ENCODE assay signal across 8 cellular contexts in the genomic region with DNA sequence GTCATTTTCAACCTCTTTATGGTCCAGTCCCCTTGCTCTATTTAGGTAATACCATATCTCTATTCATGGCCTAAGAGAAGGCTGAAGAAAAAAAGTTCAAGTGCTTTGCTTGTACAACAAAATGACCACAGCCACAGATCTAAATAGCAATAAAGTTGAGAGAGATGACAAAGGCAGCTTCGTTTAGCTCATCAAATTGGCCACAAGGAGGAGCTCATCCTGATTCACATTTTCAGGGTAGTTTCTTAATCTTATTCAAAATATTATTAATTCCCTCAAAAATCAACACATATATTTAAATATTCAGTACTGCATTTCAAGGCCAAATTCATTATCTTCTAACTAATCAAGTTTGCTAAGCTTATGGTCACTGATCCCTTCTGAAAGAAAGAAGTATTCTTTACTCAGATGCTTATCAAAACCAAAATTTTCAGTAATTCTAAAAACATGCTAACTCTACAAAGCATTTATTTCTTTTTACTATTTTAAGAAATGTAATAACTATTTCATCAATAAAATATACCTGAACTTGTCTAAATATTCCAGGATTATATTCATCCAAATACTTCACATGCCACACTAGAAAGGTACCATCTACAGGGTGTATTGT.
DNase-seq lines count a peak whose midpoint lies in the region; ATAC-seq, FAIRE-seq and TF ChIP-seq lines count a peak whose summit lies in the region.

No MANE protein-coding gene starts in this region.

- dilution Hi-C loops in keratinocyte (cut with MboI; ENCODE audit: extremely low pct_ligation_motif_present, low sequenced_read_pairs) = no loop called here

- no peaks in the 10 kb centered on the region for H3K9me2 ChIP-seq in GM23338 (ENCODE audit: insufficient read depth)

- no peaks in the 10 kb centered on the region for H3K4me1 Mint-ChIP-seq in GM23338

- no peak overlapping the region for H3K27ac ChIP-seq in GM23338 (ENCODE audit: low read depth)
- H3K27ac ChIP-seq in keratinocyte (ENCODE audit: control insufficient read depth, insufficient read depth, low read length) = no peak overlapping the region

- H3K4me2 ChIP-seq in GM23338 (no peak overlapping the region), keratinocyte (ENCODE audit: control insufficient read depth, extremely low read depth, insufficient read depth, low read depth, low read length) (no peak overlapping the region)

- FAIRE-seq in TTC549 (lab: Jason Lieb, UNC) = peak; percentile 54
- FAIRE-seq in keratinocyte (lab: Jason Lieb, UNC) = peak; percentile 26

- no peak overlapping the region for H3K27ac Mint-ChIP-seq in GM23338

- ATAC-seq in GM23338 = no peak
- no peak for ATAC-seq in GM18511 (IDR thresholded peaks at IDR 0.05; ENCODE audit: unreplicated experiment)
- no peak for ATAC-seq in GM21423 (IDR thresholded peaks at IDR 0.05; ENCODE audit: unreplicated experiment)

- TF ChIP-seq CTCF in GM23338 (conservative IDR thresholded peaks at IDR 0.05; ENCODE audit: low read depth in 2 of 2) = peak; percentile 62 to 78
- peak in 2 of 3 experiments; percentile 48 to 60 for TF ChIP-seq CTCF in keratinocyte (optimal IDR thresholded peaks at IDR 0.05 in 1 of 3, IDR thresholded peaks at IDR 0.05 in 1 of 3, conservative IDR thresholded peaks at IDR 0.05 in 1 of 3; ENCODE audit: extremely low read depth in 1 of 3, insufficient read depth in 2 of 3, low read length in 3 of 3)

- DNase-seq in AG08395 (ENCODE audit: low spot score) (peak; percentile 42), GM23338 (ENCODE audit: low spot score) (peak; percentile 36), keratinocyte (ENCODE audit: low read depth, low spot score) (no peak), GDM1 (lab: John Stamatoyannopoulos, UW) (no peak)
- no peak for DNase-seq in activated CD8-positive, alpha-beta memory T cell treated with anti-CD3 and anti-CD28 coated beads, Interleukin-2, amount 50 U/mL, for 4 hours

- H2AFZ ChIP-seq in GM23338 = no peak overlapping the region
- no peak overlapping the region for H2AFZ ChIP-seq in keratinocyte (ENCODE audit: control insufficient read depth, low read length)

- no peaks in the 10 kb centered on the region for H3K36me3 Mint-ChIP-seq in GM23338 (ENCODE audit: low read depth)

- H3K9me3 ChIP-seq in keratinocyte (ENCODE audit: control insufficient read depth, low read depth, low read length) = no peaks in the 10 kb centered on the region

- no peaks in the 10 kb centered on the region for H3K9me3 Mint-ChIP-seq in GM23338

- H3K9me1 ChIP-seq in keratinocyte (ENCODE audit: control insufficient read depth, extremely low read depth, insufficient read depth, low read length) = no peaks in the 10 kb centered on the region

- H3K9ac ChIP-seq in keratinocyte (ENCODE audit: control insufficient read depth, extremely low read depth, insufficient read depth, low read length) = no peak overlapping the region

- H3K27me3 ChIP-seq in GM23338 (ENCODE audit: insufficient read depth) = no peaks in the 10 kb centered on the region
- no peaks in the 10 kb centered on the region for H3K27me3 ChIP-seq in keratinocyte (ENCODE audit: control insufficient read depth, extremely low read depth, insufficient read depth, low read length)

- H3K4me3 ChIP-seq in GM23338 = no peak overlapping the region
- H3K4me3 ChIP-seq in keratinocyte (ENCODE audit: control insufficient read depth in 2 of 3, extremely low read depth in 1 of 3, insufficient read depth in 2 of 3, low read depth in 1 of 3, low read length in 3 of 3) = no peak overlapping the region

- H3K36me3 ChIP-seq in GM23338 (ENCODE audit: insufficient read depth) = no peaks in the 10 kb centered on the region
- no peaks in the 10 kb centered on the region for H3K36me3 ChIP-seq in keratinocyte (ENCODE audit: control insufficient read depth in 2 of 2, extremely low read depth in 1 of 2, insufficient read depth in 2 of 2, low read length in 2 of 2)

- H3K4me1 ChIP-seq in GM23338 (ENCODE audit: insufficient read depth) (no peaks in the 10 kb centered on the region), keratinocyte (ENCODE audit: control insufficient read depth, extremely low read depth, insufficient read depth, low read length) (no peaks in the 10 kb centered on the region)

- no peaks in the 10 kb centered on the region for H3F3A ChIP-seq in GM23338 (replicated peaks; ENCODE audit: low read depth)

- H3K27me3 Mint-ChIP-seq in GM23338 (ENCODE audit: insufficient read depth, low read depth, poor library complexity) = no peaks in the 10 kb centered on the region

- H3K79me2 ChIP-seq in GM23338 (replicated peaks; ENCODE audit: insufficient read depth) (no peaks in the 10 kb centered on the region), keratinocyte (ENCODE audit: control insufficient read depth, insufficient read depth, low read length) (no peaks in the 10 kb centered on the region)

- no peak overlapping the region for H3K4me3 Mint-ChIP-seq in GM23338

- no peaks in the 10 kb centered on the region for H4K20me1 ChIP-seq in GM23338 (replicated peaks; ENCODE audit: insufficient read depth)
- no peaks in the 10 kb centered on the region for H4K20me1 ChIP-seq in keratinocyte (ENCODE audit: control insufficient read depth, extremely low read depth, insufficient read depth, low read length)

TF ChIP-seq in GM23338, 12 proteins besides CTCF, POLR2A, EP300 and RAD21:
- TF ChIP-seq, protein P1, sequence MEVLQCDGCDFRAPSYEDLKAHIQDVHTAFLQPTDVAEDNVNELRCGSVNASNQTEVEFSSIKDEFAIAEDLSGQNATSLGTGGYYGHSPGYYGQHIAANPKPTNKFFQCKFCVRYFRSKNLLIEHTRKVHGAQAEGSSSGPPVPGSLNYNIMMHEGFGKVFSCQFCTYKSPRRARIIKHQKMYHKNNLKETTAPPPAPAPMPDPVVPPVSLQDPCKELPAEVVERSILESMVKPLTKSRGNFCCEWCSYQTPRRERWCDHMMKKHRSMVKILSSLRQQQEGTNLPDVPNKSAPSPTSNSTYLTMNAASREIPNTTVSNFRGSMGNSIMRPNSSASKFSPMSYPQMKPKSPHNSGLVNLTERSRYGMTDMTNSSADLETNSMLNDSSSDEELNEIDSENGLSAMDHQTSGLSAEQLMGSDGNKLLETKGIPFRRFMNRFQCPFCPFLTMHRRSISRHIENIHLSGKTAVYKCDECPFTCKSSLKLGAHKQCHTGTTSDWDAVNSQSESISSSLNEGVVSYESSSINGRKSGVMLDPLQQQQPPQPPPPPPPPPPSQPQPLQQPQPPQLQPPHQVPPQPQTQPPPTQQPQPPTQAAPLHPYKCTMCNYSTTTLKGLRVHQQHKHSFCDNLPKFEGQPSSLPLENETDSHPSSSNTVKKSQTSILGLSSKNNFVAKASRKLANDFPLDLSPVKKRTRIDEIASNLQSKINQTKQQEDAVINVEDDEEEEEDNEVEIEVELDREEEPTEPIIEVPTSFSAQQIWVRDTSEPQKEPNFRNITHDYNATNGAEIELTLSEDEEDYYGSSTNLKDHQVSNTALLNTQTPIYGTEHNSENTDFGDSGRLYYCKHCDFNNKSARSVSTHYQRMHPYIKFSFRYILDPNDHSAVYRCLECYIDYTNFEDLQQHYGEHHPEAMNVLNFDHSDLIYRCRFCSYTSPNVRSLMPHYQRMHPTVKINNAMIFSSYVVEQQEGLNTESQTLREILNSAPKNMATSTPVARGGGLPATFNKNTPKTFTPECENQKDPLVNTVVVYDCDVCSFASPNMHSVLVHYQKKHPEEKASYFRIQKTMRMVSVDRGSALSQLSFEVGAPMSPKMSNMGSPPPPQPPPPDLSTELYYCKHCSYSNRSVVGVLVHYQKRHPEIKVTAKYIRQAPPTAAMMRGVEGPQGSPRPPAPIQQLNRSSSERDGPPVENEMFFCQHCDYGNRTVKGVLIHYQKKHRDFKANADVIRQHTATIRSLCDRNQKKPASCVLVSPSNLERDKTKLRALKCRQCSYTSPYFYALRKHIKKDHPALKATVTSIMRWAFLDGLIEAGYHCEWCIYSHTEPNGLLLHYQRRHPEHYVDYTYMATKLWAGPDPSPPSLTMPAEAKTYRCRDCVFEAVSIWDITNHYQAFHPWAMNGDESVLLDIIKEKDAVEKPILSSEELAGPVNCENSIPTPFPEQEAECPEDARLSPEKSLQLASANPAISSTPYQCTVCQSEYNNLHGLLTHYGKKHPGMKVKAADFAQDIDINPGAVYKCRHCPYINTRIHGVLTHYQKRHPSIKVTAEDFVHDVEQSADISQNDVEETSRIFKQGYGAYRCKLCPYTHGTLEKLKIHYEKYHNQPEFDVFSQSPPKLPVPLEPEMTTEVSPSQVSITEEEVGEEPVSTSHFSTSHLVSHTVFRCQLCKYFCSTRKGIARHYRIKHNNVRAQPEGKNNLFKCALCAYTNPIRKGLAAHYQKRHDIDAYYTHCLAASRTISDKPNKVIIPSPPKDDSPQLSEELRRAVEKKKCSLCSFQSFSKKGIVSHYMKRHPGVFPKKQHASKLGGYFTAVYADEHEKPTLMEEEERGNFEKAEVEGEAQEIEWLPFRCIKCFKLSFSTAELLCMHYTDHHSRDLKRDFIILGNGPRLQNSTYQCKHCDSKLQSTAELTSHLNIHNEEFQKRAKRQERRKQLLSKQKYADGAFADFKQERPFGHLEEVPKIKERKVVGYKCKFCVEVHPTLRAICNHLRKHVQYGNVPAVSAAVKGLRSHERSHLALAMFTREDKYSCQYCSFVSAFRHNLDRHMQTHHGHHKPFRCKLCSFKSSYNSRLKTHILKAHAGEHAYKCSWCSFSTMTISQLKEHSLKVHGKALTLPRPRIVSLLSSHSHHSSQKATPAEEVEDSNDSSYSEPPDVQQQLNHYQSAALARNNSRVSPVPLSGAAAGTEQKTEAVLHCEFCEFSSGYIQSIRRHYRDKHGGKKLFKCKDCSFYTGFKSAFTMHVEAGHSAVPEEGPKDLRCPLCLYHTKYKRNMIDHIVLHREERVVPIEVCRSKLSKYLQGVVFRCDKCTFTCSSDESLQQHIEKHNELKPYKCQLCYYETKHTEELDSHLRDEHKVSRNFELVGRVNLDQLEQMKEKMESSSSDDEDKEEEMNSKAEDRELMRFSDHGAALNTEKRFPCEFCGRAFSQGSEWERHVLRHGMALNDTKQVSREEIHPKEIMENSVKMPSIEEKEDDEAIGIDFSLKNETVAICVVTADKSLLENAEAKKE (CRISPR knock-in tag; IDR thresholded peaks at IDR 0.05) = no peak

Comparison
In these comparisons a context has a peak if more than half of its experiments do, and no peak if none do; other contexts are left out.
1. DNase-seq: peak in AG08395 (single experiment) and GM23338 (single experiment); none in keratinocyte (single experiment), GDM1 (single experiment) and activated CD8-positive, alpha-beta memory T cell treated with anti-CD3 and anti-CD28 coated beads, Interleukin-2, amount 50 U/mL, for 4 hours (single experiment).